In genomic region chr9:128886211-128886826, GRCh38 we compare ENCODE assay signal across 1 cellular context.
TF ChIP-seq lines count a peak whose summit lies in the region.

No MANE protein-coding gene starts in this region.

TF ChIP-seq in K562, 482 proteins besides CTCF, POLR2A, EP300 and RAD21 (continues in another document):
- TF ChIP-seq ZNF146 (CRISPR knock-in tag; IDR thresholded peaks at IDR 0.05; ENCODE audit: unreplicated experiment) (no peak), ARNT (IDR thresholded peaks at IDR 0.05) (0 out of 4 replicates have a peak, but pooled peaks of 1 of the 2 experiments have one; percentile 32), ZNF408 (CRISPR knock-in tag; IDR thresholded peaks at IDR 0.05; ENCODE audit: low read depth) (no peak), FOXP4 (CRISPR knock-in tag; IDR thresholded peaks at IDR 0.05; ENCODE audit: borderline replicate concordance) (no peak), SAFB (IDR thresholded peaks at IDR 0.05; ENCODE audit: borderline replicate concordance, low read depth, low read length) (no peak), CHAMP1 (IDR thresholded peaks at IDR 0.05) (no peak), HMBOX1 (IDR thresholded peaks at IDR 0.05) (no peak), TAF15 (IDR thresholded peaks at IDR 0.05; ENCODE audit: low read depth, low read length) (no peak), TCF7L2 (IDR thresholded peaks at IDR 0.05; ENCODE audit: low read depth, low read length) (no peak), TAL1 (IDR thresholded peaks at IDR 0.05) (no peak), ATF1 (CRISPR knock-in tag; IDR thresholded peaks at IDR 0.05) (no peak), ATF1 (tag; IDR thresholded peaks at IDR 0.05) (no peak), CBX3 (IDR thresholded peaks at IDR 0.05; ENCODE audit: borderline replicate concordance in 1 of 2, low read length in 2 of 2) (no peak), ZNF740 (CRISPR knock-in tag; IDR thresholded peaks at IDR 0.05) (no peak), ZNF740 (tag; IDR thresholded peaks at IDR 0.05) (no peak), PCBP2 (IDR thresholded peaks at IDR 0.05; ENCODE audit: low read depth, low read length, poor library complexity, severe bottlenecking) (no peak), TCFL5 (CRISPR knock-in tag; conservative IDR thresholded peaks at IDR 0.05) (no peak), RREB1 (CRISPR knock-in tag; IDR thresholded peaks at IDR 0.05) (no peak), MBD2 (IDR thresholded peaks at IDR 0.05; ENCODE audit: borderline replicate concordance, low read depth) (no peak), PHF21A (IDR thresholded peaks at IDR 0.05; ENCODE audit: borderline replicate concordance, low read depth) (no peak), GABPA (tag; conservative IDR thresholded peaks at IDR 0.05; ENCODE audit: low read depth) (0 out of 2 replicates have a peak, but pooled peaks have one; percentile 31), FOSL1 (tag; conservative IDR thresholded peaks at IDR 0.05) (peak; percentile 49), ZNF584 (CRISPR knock-in tag; IDR thresholded peaks at IDR 0.05; ENCODE audit: low read depth) (no peak), SMARCB1 (IDR thresholded peaks at IDR 0.05; ENCODE audit: insufficient read length, low read depth) (no peak), ZNF133 (CRISPR knock-in tag; IDR thresholded peaks at IDR 0.05) (no peak), ZNF561 (CRISPR knock-in tag; conservative IDR thresholded peaks at IDR 0.05) (no peak), EP400 (IDR thresholded peaks at IDR 0.05) (no peak), RB1 (IDR thresholded peaks at IDR 0.05; ENCODE audit: low read depth) (no peak), ERF (CRISPR knock-in tag; IDR thresholded peaks at IDR 0.05) (no peak), ZNF217 (CRISPR knock-in tag; IDR thresholded peaks at IDR 0.05) (no peak), PPARD (CRISPR knock-in tag; IDR thresholded peaks at IDR 0.05) (no peak), SNAPC5 (CRISPR knock-in tag; IDR thresholded peaks at IDR 0.05) (no peak), IRF1 (CRISPR knock-in tag; IDR thresholded peaks at IDR 0.05; ENCODE audit: borderline replicate concordance) (no peak), ILK (tag; IDR thresholded peaks at IDR 0.05; ENCODE audit: borderline replicate concordance, low read depth) (no peak), U2AF1 (optimal IDR thresholded peaks at IDR 0.05; ENCODE audit: low read depth, low read length) (no peak), CTBP1 (IDR thresholded peaks at IDR 0.05; ENCODE audit: borderline replicate concordance) (peak; percentile 48; the same call in 1 of the 2 replicates), ZNF140 (CRISPR knock-in tag; IDR thresholded peaks at IDR 0.05) (no peak), ZNF311 (CRISPR knock-in tag; IDR thresholded peaks at IDR 0.05) (no peak), BHLHE40 (IDR thresholded peaks at IDR 0.05; ENCODE audit: low read length) (peak; percentile 38; the same call in 1 of the 2 replicates), ZNF239 (CRISPR knock-in tag; IDR thresholded peaks at IDR 0.05) (peak; percentile 100), TCF3 (CRISPR knock-in tag; IDR thresholded peaks at IDR 0.05) (no peak), ZBTB34 (CRISPR knock-in tag; IDR thresholded peaks at IDR 0.05) (no peak), MEF2A (IDR thresholded peaks at IDR 0.05; ENCODE audit: control insufficient read depth, low read depth, low read length) (no peak), ESRRA (IDR thresholded peaks at IDR 0.05; ENCODE audit: borderline replicate concordance, low read depth) (peak; percentile 20; the same call in 1 of the 2 replicates), ZBTB9 (CRISPR knock-in tag; IDR thresholded peaks at IDR 0.05) (no peak), PTTG1 (tag; IDR thresholded peaks at IDR 0.05; ENCODE audit: low read depth) (no peak), KAT2B (IDR thresholded peaks at IDR 0.05; ENCODE audit: low read depth, low read length) (no peak), PYGO2 (tag; IDR thresholded peaks at IDR 0.05) (no peak), FOXK1 (CRISPR knock-in tag; IDR thresholded peaks at IDR 0.05; ENCODE audit: borderline replicate concordance) (no peak), CREB3 (tag; conservative IDR thresholded peaks at IDR 0.05; ENCODE audit: low read depth) (no peak), CAMTA2 (CRISPR knock-in tag; conservative IDR thresholded peaks at IDR 0.05) (no peak), SMARCA4 (IDR thresholded peaks at IDR 0.05) (no peak; the same call in 1 of the 2 replicates)
